ENCODE assay signal across 19 cellular contexts in genomic region chr7:134963031-134963430, GRCh38.
"Had no signal": no experiment of that assay in that cellular context is flagged by ENCODE, and none has a peak within 500 bp of the region (broad histone marks: within the 10 kb centered on the region; RNA-seq: fewer than 3 reads in every experiment).

No MANE protein-coding gene starts in this region.

- H3K27ac Mint-ChIP-seq: activated naive CD4-positive, alpha-beta T cell treated with anti-CD3 and anti-CD28 coated beads, Interleukin-2, amount 10 ng/mL, durations not matched to agents 7 days and 5 days; activated T-helper 17 cell treated with anti-CD3 and anti-CD28 coated beads, Interleukin-2, amount 50 U/mL, for 72 hours; naive thymus-derived CD8-positive, alpha-beta T cell; stimulated activated naive CD8-positive, alpha-beta T cell treated with anti-CD3 and anti-CD28 coated beads, Interleukin-15, amount 100 ng/mL, for 72 hours had no signal

- ATAC-seq: activated T-helper 17 cell treated with anti-CD3 and anti-CD28 coated beads, Interleukin-2, amount 50 U/mL, for 72 hours; left lobe of liver; right cardiac atrium; stimulated activated naive CD8-positive, alpha-beta T cell treated with anti-CD3 and anti-CD28 coated beads, Interleukin-15, amount 100 ng/mL, for 72 hours had no signal

- H3K9ac ChIP-seq: SK-N-SH had no signal

- H3K9me3 Mint-ChIP-seq: activated naive CD4-positive, alpha-beta T cell treated with anti-CD3 and anti-CD28 coated beads, Interleukin-2, amount 10 ng/mL, durations not matched to agents 7 days and 5 days; activated T-helper 17 cell treated with anti-CD3 and anti-CD28 coated beads, Interleukin-2, amount 50 U/mL, for 72 hours; naive thymus-derived CD8-positive, alpha-beta T cell; stimulated activated naive CD8-positive, alpha-beta T cell treated with anti-CD3 and anti-CD28 coated beads, Interleukin-15, amount 100 ng/mL, for 72 hours had no signal

- H3K9me3 ChIP-seq: colonic mucosa, neutrophil, SK-N-SH had no signal

- H3K4me2 ChIP-seq: SK-N-SH had no signal

- H3K36me3 ChIP-seq: colonic mucosa, neutrophil had no signal

- H3K4me3 Mint-ChIP-seq: activated naive CD4-positive, alpha-beta T cell treated with anti-CD3 and anti-CD28 coated beads, Interleukin-2, amount 10 ng/mL, durations not matched to agents 7 days and 5 days; activated T-helper 17 cell treated with anti-CD3 and anti-CD28 coated beads, Interleukin-2, amount 50 U/mL, for 72 hours; naive thymus-derived CD8-positive, alpha-beta T cell; stimulated activated naive CD8-positive, alpha-beta T cell treated with anti-CD3 and anti-CD28 coated beads, Interleukin-15, amount 100 ng/mL, for 72 hours had no signal

- DNase-seq: activated CD4-positive, alpha-beta T cell treated with anti-CD3 and anti-CD28 coated beads, Interleukin-2, amount 50 U/mL, for 4 hours; activated CD4-positive, CD25-positive, alpha-beta regulatory T cell treated with anti-CD3 and anti-CD28 coated beads, Interleukin-2, amount 50 U/mL, for 72 hours; activated naive CD4-positive, alpha-beta T cell treated with anti-CD3 and anti-CD28 coated beads, Interleukin-2, amount 10 ng/mL, durations not matched to agents 7 days and 5 days; activated T-cell treated with anti-CD3 and anti-CD28 coated beads for 4 hours; colonic mucosa; hippocampal formation; mammary epithelial cell; naive thymus-derived CD8-positive, alpha-beta T cell; posterior cingulate gyrus; right cardiac atrium; SK-N-SH; stimulated activated naive CD8-positive, alpha-beta T cell treated with anti-CD3 and anti-CD28 coated beads, Interleukin-15, amount 100 ng/mL, for 72 hours; T-helper 1 cell; T1000 had no signal

- H3K4me1 ChIP-seq: colonic mucosa had no signal

- H3K36me3 Mint-ChIP-seq: activated naive CD4-positive, alpha-beta T cell treated with anti-CD3 and anti-CD28 coated beads, Interleukin-2, amount 10 ng/mL, durations not matched to agents 7 days and 5 days; naive thymus-derived CD8-positive, alpha-beta T cell had no signal

- H3K27ac ChIP-seq: colonic mucosa, neutrophil had no signal

- H3K4me3 ChIP-seq: colonic mucosa had no signal

- H3K4me1 Mint-ChIP-seq: activated naive CD4-positive, alpha-beta T cell treated with anti-CD3 and anti-CD28 coated beads, Interleukin-2, amount 10 ng/mL, durations not matched to agents 7 days and 5 days; activated T-helper 17 cell treated with anti-CD3 and anti-CD28 coated beads, Interleukin-2, amount 50 U/mL, for 72 hours had no signal

- FAIRE-seq: endothelial cell of umbilical vein, keratinocyte had no signal

- H3K27me3 ChIP-seq: colonic mucosa, neutrophil had no signal
